25 cellular contexts compared by ENCODE assay signal in genomic region chr12:28540324-28540714, GRCh38.
"Had no signal": no experiment of that assay in that cellular context is flagged by ENCODE, and none has a peak within 500 bp of the region (broad histone marks: within the 10 kb centered on the region; RNA-seq: fewer than 3 reads in every experiment).

No MANE protein-coding gene starts in this region.

- H3K27ac ChIP-seq: dorsolateral prefrontal cortex, heart left ventricle, prostate gland, right atrium auricular region, tibial artery had no signal

- H3K9me3 ChIP-seq: body of pancreas, prostate gland, right atrium auricular region, tibial artery had no signal

- DNase-seq: activated B cell treated with CpG ODN at 0.5 μM for 24 hours; activated CD4-positive, alpha-beta T cell treated with anti-CD3 and anti-CD28 coated beads for 48 hours; activated CD8-positive, alpha-beta T cell treated with anti-CD3 and anti-CD28 coated beads for 36 hours; activated naive CD4-positive, alpha-beta T cell; activated naive CD8-positive, alpha-beta T cell treated with anti-CD3 and anti-CD28 coated beads for 36 hours; activated T-cell treated with anti-CD3 and anti-CD28 coated beads, Interleukin-2, amount 50 U/mL, for 1 hour; amygdala; body of pancreas; caudate nucleus; dorsolateral prefrontal cortex; heart left ventricle; left ventricle myocardium superior; nephron progenitor cell; nucleus accumbens; stimulated activated CD4-positive, alpha-beta T cell treated with anti-CD3 and anti-CD28 coated beads, Interleukin-12 subunit alpha, Interleukin-12 subunit beta, amount 100 ng/mL, for 4 hours; stimulated activated CD4-positive, alpha-beta T cell treated with anti-CD3 and anti-CD28 coated beads, Interleukin-1b, Interleukin-23, amount 100 ng/mL, for 48 hours; stimulated activated naive CD8-positive, alpha-beta T cell treated with anti-CD3 and anti-CD28 coated beads, Interleukin-15, Interleukin-2, amounts not matched to agents 100 U/mL and 50 U/mL, for 24 hours; substantia nigra; tibial artery had no signal

- H3K36me3 ChIP-seq: heart left ventricle, prostate gland, right atrium auricular region, tibial artery had no signal

- H3K4me1 ChIP-seq: body of pancreas, prostate gland had no signal

- FAIRE-seq: colon, frontal cortex, TTC549 had no signal

- H3K4me3 ChIP-seq: body of pancreas, dorsolateral prefrontal cortex, heart left ventricle, prostate gland, right atrium auricular region, tibial artery had no signal

- ATAC-seq: activated CD8-positive, alpha-beta T cell treated with anti-CD3 and anti-CD28 coated beads for 36 hours; activated T-helper 17 cell treated with anti-CD3 and anti-CD28 coated beads, Interleukin-2, amount 50 U/mL, for 72 hours; body of pancreas; heart left ventricle; left ventricle myocardium superior; stimulated activated naive CD8-positive, alpha-beta T cell treated with anti-CD3 and anti-CD28 coated beads, Interleukin-15, Interleukin-2, amounts not matched to agents 100 U/mL and 50 U/mL, for 24 hours had no signal

- H3K27me3 ChIP-seq: body of pancreas, dorsolateral prefrontal cortex, heart left ventricle, right atrium auricular region, tibial artery had no signal
